In the genomic region with DNA sequence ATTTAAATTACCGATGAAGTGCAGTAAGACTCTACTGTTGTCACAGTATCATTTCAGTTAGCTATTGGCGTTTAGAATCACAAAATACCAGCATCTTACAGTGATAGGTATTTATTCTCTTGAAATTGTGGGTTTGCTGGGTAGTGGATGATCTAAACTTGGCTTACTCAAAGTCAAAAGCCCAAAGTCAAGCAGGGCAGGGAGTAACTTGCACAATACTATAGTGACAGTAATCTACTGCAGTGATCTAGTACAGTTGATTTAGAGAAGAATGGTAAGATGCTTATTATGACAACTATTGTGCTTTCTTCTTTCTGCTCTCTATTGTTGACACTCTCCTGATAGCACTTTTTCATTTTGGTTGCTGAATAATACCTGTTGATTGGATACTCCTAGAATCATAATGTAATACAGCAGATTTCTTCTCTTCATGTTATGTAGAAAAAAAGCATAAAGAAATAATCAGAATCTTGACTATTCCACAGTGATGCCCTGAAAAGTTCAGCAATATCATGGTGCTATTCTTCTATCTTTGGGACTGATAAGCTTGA, we compare ENCODE assay signal across 17 cellular contexts.
"Had no signal": no experiment of that assay in that cellular context is flagged by ENCODE, and none has a peak within 500 bp of the region (broad histone marks: within the 10 kb centered on the region; RNA-seq: fewer than 3 reads in every experiment).

No MANE protein-coding gene starts in this region.

- DNase-seq: effector memory CD8-positive, alpha-beta T cell; gastrocnemius medialis; glutamatergic neuron; immature natural killer cell; natural killer cell; posterior cingulate gyrus; stimulated activated CD4-positive, alpha-beta T cell treated with anti-CD3 and anti-CD28 coated beads, Interleukin-2, amount 100 ng/mL, for 48 hours; stimulated activated naive CD8-positive, alpha-beta T cell treated with anti-CD3 and anti-CD28 coated beads, Interleukin-15, Interleukin-2, amounts not matched to agents 100 U/mL and 50 U/mL, for 24 hours; thyroid gland had no signal

- H3K27ac ChIP-seq: epithelial cell of prostate, esophagus muscularis mucosa, gastrocnemius medialis, suprapubic skin, thyroid gland had no signal

- H3K27me3 ChIP-seq: esophagus muscularis mucosa, gastrocnemius medialis, suprapubic skin, thyroid gland had no signal

- H3K27me3 Mint-ChIP-seq: dendritic cell treated with granulocyte-macrophage colony-stimulating factor and Interleukin-4, amounts not matched to agents 40 ng/mL and 50 ng/mL, for 4 days; effector memory CD8-positive, alpha-beta T cell; type B pancreatic cell had no signal

- H3K4me1 Mint-ChIP-seq: neural crest cell had no signal

- H3K27ac Mint-ChIP-seq: dendritic cell treated with granulocyte-macrophage colony-stimulating factor and Interleukin-4, amounts not matched to agents 40 ng/mL and 50 ng/mL, for 4 days; natural killer cell; stimulated activated effector memory CD8-positive, alpha-beta T cell treated with anti-CD3 and anti-CD28 coated beads, Interleukin-12 subunit alpha, Interleukin-12 subunit beta, amount 100 ng/mL, for 72 hours; type B pancreatic cell had no signal

- H3K9me3 ChIP-seq: esophagus muscularis mucosa, gastrocnemius medialis, suprapubic skin, thyroid gland had no signal

- H3K4me3 ChIP-seq: esophagus muscularis mucosa, gastrocnemius medialis, smooth muscle cell, suprapubic skin, thyroid gland had no signal

- H3K36me3 ChIP-seq: gastrocnemius medialis, thyroid gland had no signal

- H3K4me1 ChIP-seq: thyroid gland had no signal

- H3K4me3 Mint-ChIP-seq: dendritic cell treated with granulocyte-macrophage colony-stimulating factor and Interleukin-4, amounts not matched to agents 40 ng/mL and 50 ng/mL, for 4 days; effector memory CD8-positive, alpha-beta T cell; immature natural killer cell; natural killer cell; neural crest cell; stimulated activated effector memory CD8-positive, alpha-beta T cell treated with anti-CD3 and anti-CD28 coated beads, Interleukin-12 subunit alpha, Interleukin-12 subunit beta, amount 100 ng/mL, for 72 hours; type B pancreatic cell had no signal

- ATAC-seq: effector memory CD8-positive, alpha-beta T cell; gastrocnemius medialis; natural killer cell; stimulated activated effector memory CD8-positive, alpha-beta T cell treated with anti-CD3 and anti-CD28 coated beads, Interleukin-12 subunit alpha, Interleukin-12 subunit beta, amount 100 ng/mL, for 72 hours; stimulated activated naive CD8-positive, alpha-beta T cell treated with anti-CD3 and anti-CD28 coated beads, Interleukin-15, Interleukin-2, amounts not matched to agents 100 U/mL and 50 U/mL, for 24 hours had no signal

- H3K9me3 Mint-ChIP-seq: dendritic cell treated with granulocyte-macrophage colony-stimulating factor and Interleukin-4, amounts not matched to agents 40 ng/mL and 50 ng/mL, for 4 days; effector memory CD8-positive, alpha-beta T cell; immature natural killer cell; natural killer cell; neural crest cell; stimulated activated effector memory CD8-positive, alpha-beta T cell treated with anti-CD3 and anti-CD28 coated beads, Interleukin-12 subunit alpha, Interleukin-12 subunit beta, amount 100 ng/mL, for 72 hours; type B pancreatic cell had no signal

- H3K4me2 ChIP-seq: smooth muscle cell had no signal

- H3K36me3 Mint-ChIP-seq: natural killer cell had no signal
